26 cellular contexts compared by ENCODE assay signal in genomic region chr10:68172324-68172723, GRCh38. TPM values are rescaled to one million over a fixed set of nuclear protein-coding genes. Genes with fewer than 3 reads are reported as not detected.
DNase-seq lines count a peak whose midpoint lies in the region; ATAC-seq, FAIRE-seq and TF ChIP-seq lines count a peak whose summit lies in the region.
"Had no signal": no experiment of that assay in that cellular context is flagged by ENCODE, and none has a peak within 500 bp of the region (broad histone marks: within the 10 kb centered on the region; RNA-seq: fewer than 3 reads in every experiment).

No MANE protein-coding gene starts in this region.

- H3K27ac ChIP-seq in GM12878 (ENCODE audit: control insufficient read depth, insufficient read depth) = no peak overlapping the region
- H3K27ac ChIP-seq in mesenchymal stem cell (ENCODE audit: low read length, poor library complexity, severe bottlenecking) = peak overlapping the region; percentile 48
- no peak overlapping the region for H3K27ac ChIP-seq in tibial artery
- H3K27ac ChIP-seq: ascending aorta, lower lobe of right lung, spleen had no signal

- no peak for TF ChIP-seq CTCF in GM12878 (IDR thresholded peaks at IDR 0.05 in 2 of 3, conservative IDR thresholded peaks at IDR 0.05 in 1 of 3; ENCODE audit: control insufficient read depth in 2 of 3, extremely low read depth in 1 of 3, insufficient read depth in 1 of 3, low read depth in 3 of 3, low read length in 3 of 3)
- TF ChIP-seq CTCF in osteocyte (IDR thresholded peaks at IDR 0.05) = no peak
- TF ChIP-seq CTCF in tibial artery (IDR thresholded peaks at IDR 0.05) = no peak

- H3K27me3 ChIP-seq in GM12878 (replicated peaks in 1 of 2; ENCODE audit: control insufficient read depth in 2 of 2, insufficient read depth in 2 of 2, low read length in 1 of 2) = no peaks in the 10 kb centered on the region
- H3K27me3 ChIP-seq in mesenchymal stem cell (ENCODE audit: control insufficient read depth in 1 of 2, insufficient read depth in 1 of 2, low read length in 2 of 2) = no peaks in the 10 kb centered on the region
- H3K27me3 ChIP-seq in tibial artery = no peaks in the 10 kb centered on the region
- H3K27me3 ChIP-seq: ascending aorta, spleen had no signal

- peaks cover 3% of the 10 kb centered on the region for H3K36me3 Mint-ChIP-seq in osteocyte (ENCODE audit: unreplicated experiment)
- H3K36me3 Mint-ChIP-seq: activated naive CD8-positive, alpha-beta T cell treated with anti-CD3 and anti-CD28 coated beads, Interleukin-2, amount 10 ng/mL, durations not matched to agents 7 days and 5 days; natural killer cell treated with Interleukin-12 subunit alpha and Interleukin-12 subunit beta and Interleukin-15 and Interleukin-18, amount 100 ng/mL, for 72 hours; type B pancreatic cell had no signal

- no peak overlapping the region for H2BK15ac ChIP-seq in mesenchymal stem cell (ENCODE audit: low read depth, poor library complexity, severe bottlenecking)

- 0% methylated on average over 2 of the region's 2 CpGs for WGBS in GM12878 (ENCODE audit: insufficient coverage, insufficient replicate concordance, low lambda C conversion rate, missing lambda C conversion rate)
- no CpG with 5 or more reads among the region's 2 CpGs for WGBS in mesenchymal stem cell

- no peak overlapping the region for H2BK5ac ChIP-seq in mesenchymal stem cell (ENCODE audit: low read depth, low read length, poor library complexity, severe bottlenecking)

- no peaks in the 10 kb centered on the region for H3K79me2 ChIP-seq in GM12878 (ENCODE audit: control insufficient read depth, insufficient read depth, low read length)

- DNase-seq in COLO829 (ENCODE audit: low spot score) (peak; percentile 14), GM12878 (ENCODE audit: low read depth, low spot score) (peak; percentile 52), mesenchymal stem cell (no peak), osteocyte (ENCODE audit: extremely low spot score, unreplicated experiment) (no peak), COLO668 (lab: John Stamatoyannopoulos, UW; ENCODE audit: unreplicated experiment) (no peak), tibial artery (no peak)
- DNase-seq: activated CD4-positive, alpha-beta T cell treated with anti-CD3 and anti-CD28 coated beads for 1 hour; activated CD8-positive, alpha-beta T cell treated with anti-CD3 and anti-CD28 coated beads for 36 hours; activated effector memory CD4-positive, alpha-beta T cell treated with anti-CD3 and anti-CD28 coated beads, Interleukin-2, amount 50 U/mL, for 16 hours; activated naive CD8-positive, alpha-beta T cell treated with anti-CD3 and anti-CD28 coated beads, Interleukin-2, amount 10 ng/mL, durations not matched to agents 7 days and 5 days; HCEC 1CT; Kasumi-1; lower lobe of right lung; NCI-H446 treated with DMSO at 0.1 percent for 48 hours; spleen; stimulated activated CD4-positive, alpha-beta T cell treated with anti-CD3 and anti-CD28 coated beads, Interleukin-2, amount 100 ng/mL, for 48 hours; T-helper 2 cell had no signal

- H3K14ac ChIP-seq in mesenchymal stem cell (ENCODE audit: low read length in 2 of 2) = no peak overlapping the region

- TF ChIP-seq POLR2A in GM12878 (IDR thresholded peaks at IDR 0.05; ENCODE audit: low read depth, low read length) = no peak

- no peak overlapping the region for H3K4me3 Mint-ChIP-seq in osteocyte (ENCODE audit: unreplicated experiment)
- H3K4me3 Mint-ChIP-seq: activated CD8-positive, alpha-beta T cell treated with anti-CD3 and anti-CD28 coated beads for 36 hours; activated naive CD8-positive, alpha-beta T cell treated with anti-CD3 and anti-CD28 coated beads, Interleukin-2, amount 10 ng/mL, durations not matched to agents 7 days and 5 days; natural killer cell treated with Interleukin-12 subunit alpha and Interleukin-12 subunit beta and Interleukin-15 and Interleukin-18, amount 100 ng/mL, for 72 hours; type B pancreatic cell had no signal

- TF ChIP-seq RAD21 in GM12878 (IDR thresholded peaks at IDR 0.05; ENCODE audit: insufficient read depth, low read depth, low read length) = no peak

- H3K23ac ChIP-seq in mesenchymal stem cell (ENCODE audit: low read length in 2 of 2) = no peak overlapping the region

- intact Hi-C loops in GM12878 (cut with micrococcal nuclease; ENCODE audit: unreplicated experiment) = no loop called here
- intact Hi-C loops in tibial artery (cut with DNase I; ENCODE audit: low total_unique reads) = no loop called here

- no peak overlapping the region for H3K4ac ChIP-seq in mesenchymal stem cell (ENCODE audit: low read depth in 1 of 2, low read length in 2 of 2)

- CTCF ChIA-PET in GM12878 (lab: Yijun Ruan, JAX) = no interaction called here

- H3K9ac ChIP-seq in GM12878 (ENCODE audit: control insufficient read depth, insufficient read depth, low read length) (no peak overlapping the region), mesenchymal stem cell (ENCODE audit: low read length) (no peak overlapping the region)

- H3K27ac Mint-ChIP-seq in osteocyte (ENCODE audit: unreplicated experiment) = no peak overlapping the region
- H3K27ac Mint-ChIP-seq: activated CD8-positive, alpha-beta T cell treated with anti-CD3 and anti-CD28 coated beads for 36 hours; activated naive CD8-positive, alpha-beta T cell treated with anti-CD3 and anti-CD28 coated beads, Interleukin-2, amount 10 ng/mL, durations not matched to agents 7 days and 5 days; natural killer cell treated with Interleukin-12 subunit alpha and Interleukin-12 subunit beta and Interleukin-15 and Interleukin-18, amount 100 ng/mL, for 72 hours; type B pancreatic cell had no signal

- TF ChIP-seq EP300 in GM12878 (IDR thresholded peaks at IDR 0.05; ENCODE audit: borderline replicate concordance in 1 of 2, control insufficient read depth in 1 of 2, low read depth in 2 of 2, low read length in 2 of 2) = 0 out of 4 replicates have a peak, but pooled peaks of 1 of the 2 experiments have one; percentile 18

- BruUV-seq in GM12878 (replicated peaks; lab: Mats Ljungman, UMichigan) = no TSS peak

- H3K9me3 Mint-ChIP-seq in osteocyte (ENCODE audit: unreplicated experiment) = no peaks in the 10 kb centered on the region
- H3K9me3 Mint-ChIP-seq: activated CD8-positive, alpha-beta T cell treated with anti-CD3 and anti-CD28 coated beads for 36 hours; activated naive CD8-positive, alpha-beta T cell treated with anti-CD3 and anti-CD28 coated beads, Interleukin-2, amount 10 ng/mL, durations not matched to agents 7 days and 5 days; natural killer cell treated with Interleukin-12 subunit alpha and Interleukin-12 subunit beta and Interleukin-15 and Interleukin-18, amount 100 ng/mL, for 72 hours; type B pancreatic cell had no signal

- peak overlapping the region; percentile 48 for H2AFZ ChIP-seq in GM12878 (ENCODE audit: control insufficient read depth, low read depth, low read length)
- H2AFZ ChIP-seq in mesenchymal stem cell (ENCODE audit: low read depth, low read length) = no peak overlapping the region

- RAD21 ChIA-PET in GM12878 (lab: Charles Lee; ENCODE audit: unreplicated experiment) = no interaction called here

- H4K20me1 ChIP-seq in GM12878 (ENCODE audit: control insufficient read depth, insufficient read depth) = no peaks in the 10 kb centered on the region

- POLR2A ChIA-PET in GM12878 (lab: Charles Lee) = interaction anchor here (0.9 kb wide), 1 partner anchor 9 kb away, joined by 3 read pairs; no protein-coding TSS in a partner anchor

- H4K91ac ChIP-seq in mesenchymal stem cell (ENCODE audit: low read length) = no peak overlapping the region

- in situ Hi-C loops in GM12878 (cut with MboI) = no loop called here

- H3K27me3 Mint-ChIP-seq in osteocyte (ENCODE audit: unreplicated experiment) = no peaks in the 10 kb centered on the region
- H3K27me3 Mint-ChIP-seq: type B pancreatic cell had no signal

- H2BK120ac ChIP-seq in mesenchymal stem cell (ENCODE audit: low read depth, low read length) = no peak overlapping the region

- H2AK5ac ChIP-seq in mesenchymal stem cell (ENCODE audit: low read length, severe bottlenecking) = no peak overlapping the region

- H3K4me3 ChIP-seq in GM12878 (no peak overlapping the region), mesenchymal stem cell (ENCODE audit: insufficient read depth in 1 of 2, low read depth in 1 of 2, low read length in 2 of 2) (no peak overlapping the region), tibial artery (no peak overlapping the region)
- H3K4me3 ChIP-seq: ascending aorta, lower lobe of right lung, spleen had no signal

- peak; percentile 42 for ATAC-seq in GM19463 (IDR thresholded peaks at IDR 0.05; ENCODE audit: unreplicated experiment)
- ATAC-seq in GM12878 = peak; percentile 73
- no peak for ATAC-seq in GM21576 (IDR thresholded peaks at IDR 0.05; ENCODE audit: unreplicated experiment)
- ATAC-seq: activated CD8-positive, alpha-beta T cell treated with anti-CD3 and anti-CD28 coated beads for 36 hours; lower lobe of right lung; natural killer cell treated with Interleukin-12 subunit alpha and Interleukin-12 subunit beta and Interleukin-15 and Interleukin-18, amount 100 ng/mL, for 72 hours; SK-N-SH treated with all-trans-retinoic acid at 6 μM for 48 hours had no signal

- no peaks in the 10 kb centered on the region for H3K9me3 ChIP-seq in GM12878 (replicated peaks; ENCODE audit: control insufficient read depth, insufficient read depth, low read length)
- no peaks in the 10 kb centered on the region for H3K9me3 ChIP-seq in mesenchymal stem cell (ENCODE audit: control insufficient read depth, low read length)
- no peaks in the 10 kb centered on the region for H3K9me3 ChIP-seq in tibial artery
- H3K9me3 ChIP-seq: ascending aorta, lower lobe of right lung, spleen had no signal

- SMC1A ChIA-PET in GM12878 (lab: Charles Lee; ENCODE audit: uncharacterized antibody, unreplicated experiment) = interaction anchor here (1.6 kb wide), 1 partner anchor 274 kb away, joined by 3 read pairs; no protein-coding TSS in a partner anchor

- H3K4me1 ChIP-seq in GM12878 (ENCODE audit: control insufficient read depth, insufficient read depth, low read length) = 0 out of 2 replicates have a peak, but pooled peaks cover 3% of the 10 kb centered on the region
- peaks cover 4% of the 10 kb centered on the region for H3K4me1 ChIP-seq in mesenchymal stem cell (ENCODE audit: control insufficient read depth, insufficient read depth, low read depth, low read length)
- no peaks in the 10 kb centered on the region for H3K4me1 ChIP-seq in tibial artery
- H3K4me1 ChIP-seq: ascending aorta, lower lobe of right lung, spleen had no signal

- peak; percentile 13 for FAIRE-seq in GM12878 (lab: Jason Lieb, UNC)

- no peak overlapping the region for H3K18ac ChIP-seq in mesenchymal stem cell (ENCODE audit: low read depth in 1 of 2, low read length in 2 of 2)

- H2BK12ac ChIP-seq in mesenchymal stem cell (ENCODE audit: low read length in 2 of 2) = no peak overlapping the region

- no peaks in the 10 kb centered on the region for H3K4me1 Mint-ChIP-seq in osteocyte (ENCODE audit: unreplicated experiment)
- H3K4me1 Mint-ChIP-seq: activated naive CD8-positive, alpha-beta T cell treated with anti-CD3 and anti-CD28 coated beads, Interleukin-2, amount 10 ng/mL, durations not matched to agents 7 days and 5 days had no signal

- H3K36me3 ChIP-seq in GM12878 (ENCODE audit: control insufficient read depth in 2 of 2, insufficient read depth in 2 of 2, low read length in 1 of 2) (no peaks in the 10 kb centered on the region), mesenchymal stem cell (ENCODE audit: control insufficient read depth in 1 of 2, insufficient read depth in 2 of 2, low read depth in 1 of 2, low read length in 2 of 2) (no peaks in the 10 kb centered on the region), tibial artery (no peaks in the 10 kb centered on the region)
- H3K36me3 ChIP-seq: ascending aorta, lower lobe of right lung, spleen had no signal

- H4K8ac ChIP-seq in mesenchymal stem cell (ENCODE audit: low read length) = no peak overlapping the region

- no peak overlapping the region for H3K4me2 ChIP-seq in GM12878 (ENCODE audit: control insufficient read depth, insufficient read depth)
- H3K4me2 ChIP-seq in mesenchymal stem cell (ENCODE audit: low read length, poor library complexity, severe bottlenecking) = no peak overlapping the region

- H3K79me1 ChIP-seq in mesenchymal stem cell (replicated peaks; ENCODE audit: low read length, poor library complexity, severe bottlenecking) = no peaks in the 10 kb centered on the region

RNA-seq across cellular contexts. Expression of gene ATOH7, which starts 59.6 kb away (rescaled TPM):
- total RNA-seq in GM12878 (2013; cell fraction: nucleolus; rRNA removed) = not detected in 2 replicates
- total RNA-seq in GM12878 (2014; rRNA removed) (not detected in 2 replicates), GM12878 (2014; rRNA removed; fragmentation: Illumina TruSeq; extraction: Trizol) (not detected in 2 replicates), GM12878 (2021) (not detected in 2 replicates), osteocyte (not detected in 2 replicates)
- not detected for polyA plus RNA-seq in GM12878 (2011; ENCODE audit: low read depth)
- polyA plus RNA-seq in GM12878 (2011; rRNA removed) (not detected in 2 replicates), GM12878 (2014; fragmentation: Illumina TruSeq; extraction: Trizol) (not detected in 2 replicates), GM12878 (2014; fragmentation: Nextera tagmentation; extraction: Ambion mirVana) (not detected), GM12878 (2014; rRNA removed) (not detected in 2 replicates), GM12878 (2016; fragmentation: Nextera tagmentation; extraction: Ambion mirVana) (not detected)
- 0.04 TPM in 1 of 2 replicates, not detected in the other for polyA plus RNA-seq in GM12878 (2011; cell fraction: cytosol; rRNA removed)
- polyA plus RNA-seq in GM12878 (2011; cell fraction: nucleus; rRNA removed) = not detected in 2 replicates
- polyA plus RNA-seq in GM12878 (2012) = not detected in 2 replicates
- polyA minus RNA-seq in GM12878 (2011; rRNA and poly(A)+ RNA removed) = not detected in 2 replicates
- not detected in 2 replicates for polyA minus RNA-seq in GM12878 (2011; cell fraction: cytosol; rRNA and poly(A)+ RNA removed)
- polyA minus RNA-seq in GM12878 (2011; cell fraction: nucleus; rRNA and poly(A)+ RNA removed) = not detected in 2 replicates
- not detected for polyA plus RNA-seq in mesenchymal stem cell (2013, experiment 1 of 2)
- not detected for polyA plus RNA-seq in mesenchymal stem cell (2013, experiment 2 of 2)
- total RNA-seq: activated CD8-positive, alpha-beta T cell treated with anti-CD3 and anti-CD28 coated beads for 36 hours; activated naive CD8-positive, alpha-beta T cell treated with anti-CD3 and anti-CD28 coated beads, Interleukin-2, amount 10 ng/mL, durations not matched to agents 7 days and 5 days; ascending aorta; cardiac septum; lower lobe of right lung; mononuclear cell; natural killer cell treated with Interleukin-12 subunit alpha and Interleukin-12 subunit beta and Interleukin-15 and Interleukin-18, amount 100 ng/mL, for 72 hours; osteoblast; spleen had no signal

Comparison
In these comparisons a context has a peak if more than half of its experiments do, and no peak if none do; other contexts are left out.
1. DNase-seq: peak in COLO829 (single experiment) and GM12878 (single experiment); none in mesenchymal stem cell (single experiment), osteocyte (single experiment), COLO668 (single experiment) and tibial artery (0 of 2).